ENCODE assay signal across 9 cellular contexts in genomic region chr17:17628388-17629008, GRCh38. TPM values are rescaled to one million over a fixed set of nuclear protein-coding genes. Genes with fewer than 3 reads are reported as not detected.
DNase-seq lines count a peak whose midpoint lies in the region; ATAC-seq and TF ChIP-seq lines count a peak whose summit lies in the region.
"Had no signal": no experiment of that assay in that cellular context is flagged by ENCODE, and none has a peak within 500 bp of the region (broad histone marks: within the 10 kb centered on the region; RNA-seq: fewer than 3 reads in every experiment).

No MANE protein-coding gene starts in this region.

- peaks cover 1 to 8% (median 3%) of the 10 kb centered on the region in 3 donors for H3K27me3 Mint-ChIP-seq in CD14-positive monocyte (ENCODE audit: low read depth in 3 of 3)
- no peaks in the 10 kb centered on the region for H3K27me3 Mint-ChIP-seq in natural killer cell treated with Interleukin-12 subunit alpha and Interleukin-12 subunit beta and Interleukin-15 and Interleukin-18, amount 100 ng/mL, for 72 hours

- DNase-seq in CD14-positive monocyte (ENCODE audit: low spot score), result no peak
- DNase-seq in activated T-cell treated with anti-CD3 and anti-CD28 coated beads, Interleukin-2, amount 50 U/mL, for 1 hour, result peak; percentile 34
- DNase-seq in natural killer cell treated with Interleukin-12 subunit alpha and Interleukin-12 subunit beta and Interleukin-15 and Interleukin-18, amount 100 ng/mL, for 72 hours (ENCODE audit: low spot score), result no peak
- no peak for DNase-seq in 8988T
- DNase-seq in NCI-H1092 treated with DMSO at 0.1 percent for 48 hours (lab: John Stamatoyannopoulos, UW), result no peak
- DNase-seq in hypothalamus (lab: John Stamatoyannopoulos, UW), result no peak
- no peak for DNase-seq in NCI-H82 (lab: John Stamatoyannopoulos, UW)

- ATAC-seq in natural killer cell treated with Interleukin-12 subunit alpha and Interleukin-12 subunit beta and Interleukin-15 and Interleukin-18, amount 100 ng/mL, for 72 hours, result peak; percentile 74 to 87

- H3K27ac Mint-ChIP-seq in CD14-positive monocyte, result peak overlapping the region; percentile 41 to 90 (median 74)
- H3K27ac Mint-ChIP-seq in natural killer cell treated with Interleukin-12 subunit alpha and Interleukin-12 subunit beta and Interleukin-15 and Interleukin-18, amount 100 ng/mL, for 72 hours, result peak overlapping the region; percentile 75 to 85

- peak overlapping the region; percentile 82 for H3K27ac ChIP-seq in KOPT-K1 (ENCODE audit: low read depth, low read length, poor library complexity, severe bottlenecking)
- H3K27ac ChIP-seq: cardiac muscle cell had no signal

- peaks cover 0 to 14% (median 10%) of the 10 kb centered on the region in 7 donors for H3K9me3 Mint-ChIP-seq in CD14-positive monocyte
- H3K9me3 Mint-ChIP-seq in natural killer cell treated with Interleukin-12 subunit alpha and Interleukin-12 subunit beta and Interleukin-15 and Interleukin-18, amount 100 ng/mL, for 72 hours, result no peaks in the 10 kb centered on the region

- peaks cover 42% of the 10 kb centered on the region for H3K4me1 Mint-ChIP-seq in CD14-positive monocyte
- peaks cover 6 to 12% of the 10 kb centered on the region in 2 donors for H3K4me1 Mint-ChIP-seq in natural killer cell treated with Interleukin-12 subunit alpha and Interleukin-12 subunit beta and Interleukin-15 and Interleukin-18, amount 100 ng/mL, for 72 hours (ENCODE audit: low read depth in 2 of 2)

- no peak for TF ChIP-seq CTCF in CD14-positive monocyte (IDR thresholded peaks at IDR 0.05)

- H3K36me3 Mint-ChIP-seq in CD14-positive monocyte, result peaks cover 3% of the 10 kb centered on the region in 2 donors
- no peaks in the 10 kb centered on the region for H3K36me3 Mint-ChIP-seq in natural killer cell treated with Interleukin-12 subunit alpha and Interleukin-12 subunit beta and Interleukin-15 and Interleukin-18, amount 100 ng/mL, for 72 hours

- no peaks in the 10 kb centered on the region for H3K36me3 ChIP-seq in KOPT-K1 (ENCODE audit: insufficient read depth, low read length)
- H3K36me3 ChIP-seq: cardiac muscle cell had no signal

- intact Hi-C loops in CD14-positive monocyte (cut with micrococcal nuclease), result no loop called here

- H3K4me3 Mint-ChIP-seq in CD14-positive monocyte, result peak overlapping the region; percentile 86 to 90
- peak overlapping the region; percentile 86 for H3K4me3 Mint-ChIP-seq in natural killer cell treated with Interleukin-12 subunit alpha and Interleukin-12 subunit beta and Interleukin-15 and Interleukin-18, amount 100 ng/mL, for 72 hours

- no peaks in the 10 kb centered on the region for H3K9me3 ChIP-seq in KOPT-K1 (ENCODE audit: insufficient read depth, low read length, poor library complexity, severe bottlenecking)

RNA-seq across cellular contexts. Expression of gene PEMT, which starts 37.0 kb away (rescaled TPM):
- polyA plus RNA-seq in CD14-positive monocyte, result 10 to 100 TPM; 38.4 to 41.0 TPM
- 10 to 100 TPM; 22.9 to 35.3 TPM for total RNA-seq in natural killer cell treated with Interleukin-12 subunit alpha and Interleukin-12 subunit beta and Interleukin-15 and Interleukin-18, amount 100 ng/mL, for 72 hours

RNA-seq across cellular contexts. Expression of gene RAI1, which starts 52.8 kb away (rescaled TPM):
- polyA plus RNA-seq in CD14-positive monocyte, result 1 to 10 TPM in 1 of 2 donors, under 1 TPM in 1; 0.89 to 1.5 TPM
- total RNA-seq in natural killer cell treated with Interleukin-12 subunit alpha and Interleukin-12 subunit beta and Interleukin-15 and Interleukin-18, amount 100 ng/mL, for 72 hours, result 10 to 100 TPM; 15.8 to 31.0 TPM
